Comparison of ENCODE assay signal across 8 cellular contexts in the genomic region with DNA sequence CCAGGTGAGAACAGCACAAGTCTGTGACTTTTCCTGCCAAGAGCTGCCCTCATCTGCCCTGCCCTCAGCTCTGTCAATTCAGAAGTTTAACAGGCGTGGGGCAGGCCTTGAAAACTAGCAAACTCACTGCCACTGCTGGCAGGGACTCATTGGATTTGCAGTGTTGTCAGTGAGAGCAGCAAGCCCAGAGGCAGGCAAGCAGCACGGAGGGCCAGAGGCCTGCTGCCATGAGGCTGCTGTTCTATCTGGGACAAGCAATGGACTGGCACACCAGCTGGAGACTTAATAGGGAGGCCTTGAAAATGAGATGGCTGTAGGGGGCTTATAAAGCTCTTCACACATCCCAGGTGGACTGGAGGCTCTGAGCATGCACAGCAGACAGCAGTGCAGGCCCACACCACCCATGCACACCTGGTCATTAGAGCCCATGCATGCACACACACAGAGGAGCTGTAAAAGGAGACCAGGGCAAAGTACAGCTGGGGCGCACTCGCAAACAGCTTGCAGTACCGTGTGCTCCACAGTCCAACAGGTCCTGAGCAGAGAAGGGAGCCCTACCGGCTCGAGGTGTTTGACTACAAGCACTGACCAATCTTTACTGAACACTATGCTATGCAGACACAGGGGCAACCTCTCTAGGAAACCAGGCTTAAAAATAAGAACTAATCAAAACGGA. TPM values are rescaled to one million over a fixed set of nuclear protein-coding genes. Genes with fewer than 3 reads are reported as not detected.
DNase-seq lines count a peak whose midpoint lies in the region; ATAC-seq and FAIRE-seq lines count a peak whose summit lies in the region.
"Had no signal": no experiment of that assay in that cellular context is flagged by ENCODE, and none has a peak within 500 bp of the region (broad histone marks: within the 10 kb centered on the region; RNA-seq: fewer than 3 reads in every experiment).

No MANE protein-coding gene starts in this region.

- no peaks in the 10 kb centered on the region for H3K9me3 ChIP-seq in small intestine (ENCODE audit: control insufficient read depth, low read depth)

- FAIRE-seq in small intestine (lab: Jason Lieb, UNC): no peak
- FAIRE-seq: GM12892 had no signal

- ATAC-seq in left colon: peak; percentile 84

- no peaks in the 10 kb centered on the region for H3K27me3 ChIP-seq in small intestine (ENCODE audit: control insufficient read depth in 2 of 2, insufficient read depth in 2 of 2, low read length in 2 of 2)

- peak; percentile 37 for DNase-seq in HT-29 (ENCODE audit: low spot score)
- no peak for DNase-seq in activated T-helper 2 cell treated with anti-CD3 and anti-CD28 coated beads, Interferon-gamma antibody, Interleukin-2, Interleukin-4, amounts not matched to agents 10 μg/mL and 5 μg/mL and 100 μg/mL, durations not matched to agents 14 hours and 24 hours and 36 hours (ENCODE audit: low spot score)
- DNase-seq in left colon: peak; percentile 79 to 84
- DNase-seq in small intestine: peak; percentile 95
- DNase-seq in islet precursor cell: no peak
- no peak for DNase-seq in NCI-H2107 (lab: John Stamatoyannopoulos, UW)
- no peak for DNase-seq in NCI-H2081 (lab: John Stamatoyannopoulos, UW)

- peak overlapping the region; percentile 72 to 83 for H3K27ac ChIP-seq in small intestine (ENCODE audit: low read depth in 1 of 2, low read length in 1 of 2)

- H3K27ac Mint-ChIP-seq in activated T-helper 2 cell treated with anti-CD3 and anti-CD28 coated beads, Interferon-gamma antibody, Interleukin-2, Interleukin-4, amounts not matched to agents 10 μg/mL and 5 μg/mL and 100 μg/mL, durations not matched to agents 14 hours and 24 hours and 36 hours: peak overlapping the region; percentile 17

- peaks cover 37% of the 10 kb centered on the region for H3K4me1 Mint-ChIP-seq in activated T-helper 2 cell treated with anti-CD3 and anti-CD28 coated beads, Interferon-gamma antibody, Interleukin-2, Interleukin-4, amounts not matched to agents 10 μg/mL and 5 μg/mL and 100 μg/mL, durations not matched to agents 14 hours and 24 hours and 36 hours (ENCODE audit: low read depth)

- no peak overlapping the region for H3K4me3 ChIP-seq in small intestine (ENCODE audit: low read depth in 1 of 2, low read length in 2 of 2)

- H3K9me3 Mint-ChIP-seq in activated T-helper 2 cell treated with anti-CD3 and anti-CD28 coated beads, Interferon-gamma antibody, Interleukin-2, Interleukin-4, amounts not matched to agents 10 μg/mL and 5 μg/mL and 100 μg/mL, durations not matched to agents 14 hours and 24 hours and 36 hours: no peaks in the 10 kb centered on the region

- no peaks in the 10 kb centered on the region for H3K36me3 ChIP-seq in small intestine (ENCODE audit: control insufficient read depth in 2 of 2, insufficient read depth in 2 of 2, low read length in 2 of 2)

- H3K4me1 ChIP-seq in small intestine (ENCODE audit: control insufficient read depth in 2 of 2, insufficient read depth in 1 of 2, low read depth in 1 of 2, low read length in 1 of 2): peaks cover 21 to 30% of the 10 kb centered on the region in 2 donors

- intact Hi-C loops in activated T-helper 2 cell treated with anti-CD3 and anti-CD28 coated beads, Interferon-gamma antibody, Interleukin-2, Interleukin-4, amounts not matched to agents 10 μg/mL and 5 μg/mL and 100 μg/mL, durations not matched to agents 14 hours and 24 hours and 36 hours (cut with micrococcal nuclease): no loop called here
- intact Hi-C loops in left colon (cut with DNase I, micrococcal nuclease): no loop called here

- no peaks in the 10 kb centered on the region for H3K27me3 Mint-ChIP-seq in activated T-helper 2 cell treated with anti-CD3 and anti-CD28 coated beads, Interferon-gamma antibody, Interleukin-2, Interleukin-4, amounts not matched to agents 10 μg/mL and 5 μg/mL and 100 μg/mL, durations not matched to agents 14 hours and 24 hours and 36 hours (ENCODE audit: low read depth)

- H3K4me3 Mint-ChIP-seq in activated T-helper 2 cell treated with anti-CD3 and anti-CD28 coated beads, Interferon-gamma antibody, Interleukin-2, Interleukin-4, amounts not matched to agents 10 μg/mL and 5 μg/mL and 100 μg/mL, durations not matched to agents 14 hours and 24 hours and 36 hours (ENCODE audit: low read depth): no peak overlapping the region

- WGBS in small intestine, 3 donors: 15 to 45% (median 25%) methylated on average over 8 of the region's 8 CpGs

- H3K36me3 Mint-ChIP-seq in activated T-helper 2 cell treated with anti-CD3 and anti-CD28 coated beads, Interferon-gamma antibody, Interleukin-2, Interleukin-4, amounts not matched to agents 10 μg/mL and 5 μg/mL and 100 μg/mL, durations not matched to agents 14 hours and 24 hours and 36 hours (ENCODE audit: low read depth): peaks cover 23% of the 10 kb centered on the region

RNA-seq across cellular contexts. Expression of gene MGAT4A, which starts 28.7 kb away (rescaled TPM):
- total RNA-seq in HT-29 (2014; rRNA removed; shearing (Covaris generic)): 0.91 and 3.1 TPM in 2 replicates
- total RNA-seq in activated T-helper 2 cell treated with anti-CD3 and anti-CD28 coated beads, Interferon-gamma antibody, Interleukin-2, Interleukin-4, amounts not matched to agents 10 μg/mL and 5 μg/mL and 100 μg/mL, durations not matched to agents 14 hours and 24 hours and 36 hours: 42.0 and 44.6 TPM in 2 replicates
- total RNA-seq in left colon: 100 to 1,000 TPM; 115 to 154 TPM
- polyA plus RNA-seq in small intestine: 10 to 100 TPM; 28.9 to 38.3 (median 35.8) TPM

Comparison
In these comparisons a context has a peak if more than half of its experiments do, and no peak if none do; other contexts are left out.
1. DNase-seq: peak in HT-29 (single experiment), left colon (2 of 2) and small intestine (single experiment); none in activated T-helper 2 cell treated with anti-CD3 and anti-CD28 coated beads, Interferon-gamma antibody, Interleukin-2, Interleukin-4, amounts not matched to agents 10 μg/mL and 5 μg/mL and 100 μg/mL, durations not matched to agents 14 hours and 24 hours and 36 hours (single experiment), islet precursor cell (single experiment), NCI-H2107 (single experiment) and NCI-H2081 (0 of 2).
2. RNA of gene MGAT4A, which starts 28.7 kb away (total RNA-seq): 115 to 154 TPM in left colon and 42.0 to 44.6 TPM in activated T-helper 2 cell treated with anti-CD3 and anti-CD28 coated beads, Interferon-gamma antibody, Interleukin-2, Interleukin-4, amounts not matched to agents 10 μg/mL and 5 μg/mL and 100 μg/mL, durations not matched to agents 14 hours and 24 hours and 36 hours; 0.91 to 3.1 TPM in HT-29; every median in the first group is over 10 times any median in the second.